37 cellular contexts compared by ENCODE assay signal in the genomic region with DNA sequence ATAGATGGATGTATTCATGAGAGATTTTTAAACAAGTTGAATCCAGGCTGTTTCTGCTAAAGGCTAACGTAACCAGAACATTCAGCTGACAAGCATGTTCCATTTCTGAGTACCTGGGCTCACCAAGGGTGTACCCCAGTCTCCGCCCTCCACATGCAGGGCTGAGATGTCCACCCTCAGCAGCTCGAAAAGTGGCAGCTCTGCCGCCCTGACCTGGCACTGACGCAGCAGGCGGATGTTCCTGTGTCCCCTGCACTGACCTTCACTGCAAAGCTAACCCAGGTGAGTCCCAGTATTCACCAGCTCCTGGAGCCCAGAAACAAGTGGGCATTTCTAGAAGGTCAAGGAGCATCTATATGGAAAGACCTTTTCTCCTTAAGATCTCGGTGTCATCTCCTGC.
"Had no signal": no experiment of that assay in that cellular context is flagged by ENCODE, and none has a peak within 500 bp of the region (broad histone marks: within the 10 kb centered on the region; RNA-seq: fewer than 3 reads in every experiment).

No MANE protein-coding gene starts in this region.

- FAIRE-seq: astrocyte, TTC549 had no signal

- H3K4me1 ChIP-seq: adrenal gland, body of pancreas, breast epithelium had no signal

- H3K27me3 ChIP-seq: adrenal gland, body of pancreas, brain microvascular endothelial cell, breast epithelium had no signal

- H3K9me3 ChIP-seq: adrenal gland, body of pancreas had no signal

- H3K27ac Mint-ChIP-seq: activated B cell treated with CpG ODN at 0.5 μM for 24 hours; activated CD4-positive, alpha-beta memory T cell treated with anti-CD3 and anti-CD28 coated beads, Interleukin-2, amount 10 ng/mL, durations not matched to agents 7 days and 5 days; activated CD4-positive, alpha-beta T cell treated with anti-CD3 and anti-CD28 coated beads, Interleukin-2, amount 10 ng/mL, durations not matched to agents 7 days and 5 days; activated CD8-positive, alpha-beta T cell treated with anti-CD3 and anti-CD28 coated beads, Interleukin-2, amount 10 ng/mL, durations not matched to agents 7 days and 5 days; activated naive CD4-positive, alpha-beta T cell treated with anti-CD3 and anti-CD28 coated beads for 36 hours; activated naive CD4-positive, alpha-beta T cell treated with anti-CD3 and anti-CD28 coated beads, Interleukin-2, amount 50 U/mL, for 72 hours; activated naive CD8-positive, alpha-beta T cell treated with anti-CD3 and anti-CD28 coated beads for 36 hours; activated T-cell treated with anti-CD3 and anti-CD28 coated beads, Interleukin-2, amount 50 U/mL, for 72 hours; activated T-helper 1 cell treated with anti-CD3 and anti-CD28 coated beads, Interleukin-12 subunit alpha, Interleukin-12 subunit beta, Interleukin-2, Interleukin-4 antibody, amounts not matched to agents 30 ng/mL and 10 ng/mL and 1 ng/mL, durations not matched to agents 14 hours and 24 hours and 36 hours; activated T-helper 17 cell treated with anti-CD3 and anti-CD28 coated beads, Interleukin-2, amount 50 U/mL, for 72 hours; T-helper 1 cell treated with Interleukin-12 subunit alpha and Interleukin-12 subunit beta and Interleukin-4 antibody, amounts not matched to agents 30 μg/mL and 1 μg/mL, for 36 hours; T-helper 2 cell treated with Interferon-gamma antibody and Interleukin-4, amounts not matched to agents 5 μg/mL and 100 μg/mL, for 36 hours had no signal

- ATAC-seq: activated CD8-positive, alpha-beta T cell treated with anti-CD3 and anti-CD28 coated beads, Interleukin-2, amount 10 ng/mL, durations not matched to agents 7 days and 5 days; activated naive CD4-positive, alpha-beta T cell treated with anti-CD3 and anti-CD28 coated beads, Interleukin-2, amount 50 U/mL, for 72 hours; activated T-cell treated with anti-CD3 and anti-CD28 coated beads, Interleukin-2, amount 50 U/mL, for 4 hours; activated T-cell treated with anti-CD3 and anti-CD28 coated beads, Interleukin-2, amount 50 U/mL, for 72 hours; activated T-helper 17 cell treated with anti-CD3 and anti-CD28 coated beads, Interleukin-2, amount 50 U/mL, for 72 hours; body of pancreas had no signal

- DNase-seq: activated B cell treated with CpG ODN at 0.5 μM for 24 hours; activated CD4-positive, alpha-beta memory T cell treated with anti-CD3 and anti-CD28 coated beads, Interleukin-2, amount 10 ng/mL, durations not matched to agents 7 days and 5 days; activated CD4-positive, alpha-beta T cell treated with anti-CD3 and anti-CD28 coated beads for 4 hours; activated CD4-positive, alpha-beta T cell treated with anti-CD3 and anti-CD28 coated beads, Interleukin-2, amount 10 ng/mL, durations not matched to agents 7 days and 5 days; activated CD4-positive, alpha-beta T cell treated with anti-CD3 and anti-CD28 coated beads, Interleukin-2, amount 50 U/mL, for 48 hours; activated CD4-positive, CD25-positive, alpha-beta regulatory T cell treated with anti-CD3 and anti-CD28 coated beads, Interleukin-2, amount 50 U/mL, for 72 hours; activated CD8-positive, alpha-beta memory T cell treated with anti-CD3 and anti-CD28 coated beads for 24 hours; activated CD8-positive, alpha-beta memory T cell treated with anti-CD3 and anti-CD28 coated beads, Interleukin-2, amount 50 U/mL, for 4 hours; activated CD8-positive, alpha-beta T cell treated with anti-CD3 and anti-CD28 coated beads, Interleukin-2, amount 10 ng/mL, durations not matched to agents 7 days and 5 days; activated effector memory CD4-positive, alpha-beta T cell treated with anti-CD3 and anti-CD28 coated beads, Interleukin-2, amount 50 U/mL, for 16 hours; activated gamma-delta T cell treated with Interleukin-2 at 50 U/mL for 16 hours; activated naive CD4-positive, alpha-beta T cell; activated naive CD4-positive, alpha-beta T cell treated with anti-CD3 and anti-CD28 coated beads for 36 hours; activated naive CD4-positive, alpha-beta T cell treated with anti-CD3 and anti-CD28 coated beads, Interleukin-2, amount 50 U/mL, for 16 hours; activated naive CD8-positive, alpha-beta T cell treated with anti-CD3 and anti-CD28 coated beads for 36 hours; activated T-cell treated with anti-CD3 and anti-CD28 coated beads for 4 hours; activated T-cell treated with anti-CD3 and anti-CD28 coated beads, Interleukin-2, amount 50 U/mL, for 1 hour; activated T-cell treated with anti-CD3 and anti-CD28 coated beads, Interleukin-2, amount 50 U/mL, for 4 hours; activated T-cell treated with anti-CD3 and anti-CD28 coated beads, Interleukin-2, amount 50 U/mL, for 72 hours; adrenal gland; amniotic stem cell; aorta; body of pancreas; brain microvascular endothelial cell; central memory CD4-positive, alpha-beta T cell; T-helper 1 cell; T-helper 2 cell; T-helper 9 cell had no signal

- H3K36me3 ChIP-seq: adrenal gland, brain microvascular endothelial cell, breast epithelium had no signal

- H3K36me3 Mint-ChIP-seq: activated naive CD8-positive, alpha-beta T cell treated with anti-CD3 and anti-CD28 coated beads for 36 hours had no signal

- H3K4me1 Mint-ChIP-seq: activated B cell treated with CpG ODN at 0.5 μM for 24 hours; activated CD4-positive, alpha-beta memory T cell treated with anti-CD3 and anti-CD28 coated beads, Interleukin-2, amount 10 ng/mL, durations not matched to agents 7 days and 5 days; activated CD4-positive, alpha-beta T cell treated with anti-CD3 and anti-CD28 coated beads, Interleukin-2, amount 10 ng/mL, durations not matched to agents 7 days and 5 days; activated naive CD8-positive, alpha-beta T cell treated with anti-CD3 and anti-CD28 coated beads for 36 hours; activated T-helper 17 cell treated with anti-CD3 and anti-CD28 coated beads, Interleukin-2, amount 50 U/mL, for 72 hours had no signal

- H3K4me3 ChIP-seq: adrenal gland, body of pancreas, breast epithelium had no signal

- H3K9me3 Mint-ChIP-seq: activated naive CD8-positive, alpha-beta T cell treated with anti-CD3 and anti-CD28 coated beads for 36 hours; activated T-helper 17 cell treated with anti-CD3 and anti-CD28 coated beads, Interleukin-2, amount 50 U/mL, for 72 hours had no signal

- H3K27me3 Mint-ChIP-seq: activated B cell treated with CpG ODN at 0.5 μM for 24 hours; activated CD4-positive, alpha-beta memory T cell treated with anti-CD3 and anti-CD28 coated beads, Interleukin-2, amount 10 ng/mL, durations not matched to agents 7 days and 5 days; activated CD4-positive, alpha-beta T cell treated with anti-CD3 and anti-CD28 coated beads, Interleukin-2, amount 10 ng/mL, durations not matched to agents 7 days and 5 days; activated naive CD8-positive, alpha-beta T cell treated with anti-CD3 and anti-CD28 coated beads for 36 hours had no signal

- H3K27ac ChIP-seq: adrenal gland, body of pancreas, brain microvascular endothelial cell, breast epithelium, VCaP had no signal

- H3K4me3 Mint-ChIP-seq: activated B cell treated with CpG ODN at 0.5 μM for 24 hours; activated CD4-positive, alpha-beta memory T cell treated with anti-CD3 and anti-CD28 coated beads, Interleukin-2, amount 10 ng/mL, durations not matched to agents 7 days and 5 days; activated CD4-positive, alpha-beta T cell treated with anti-CD3 and anti-CD28 coated beads, Interleukin-2, amount 10 ng/mL, durations not matched to agents 7 days and 5 days; activated CD8-positive, alpha-beta T cell treated with anti-CD3 and anti-CD28 coated beads, Interleukin-2, amount 10 ng/mL, durations not matched to agents 7 days and 5 days; activated naive CD4-positive, alpha-beta T cell treated with anti-CD3 and anti-CD28 coated beads for 36 hours; activated naive CD8-positive, alpha-beta T cell treated with anti-CD3 and anti-CD28 coated beads for 36 hours; activated T-cell treated with anti-CD3 and anti-CD28 coated beads, Interleukin-2, amount 50 U/mL, for 4 hours; activated T-cell treated with anti-CD3 and anti-CD28 coated beads, Interleukin-2, amount 50 U/mL, for 72 hours; activated T-helper 1 cell treated with anti-CD3 and anti-CD28 coated beads, Interleukin-12 subunit alpha, Interleukin-12 subunit beta, Interleukin-2, Interleukin-4 antibody, amounts not matched to agents 30 ng/mL and 10 ng/mL and 1 ng/mL, durations not matched to agents 14 hours and 24 hours and 36 hours; activated T-helper 17 cell treated with anti-CD3 and anti-CD28 coated beads, Interleukin-2, amount 50 U/mL, for 72 hours; T-helper 1 cell treated with Interleukin-12 subunit alpha and Interleukin-12 subunit beta and Interleukin-4 antibody, amounts not matched to agents 30 μg/mL and 1 μg/mL, for 36 hours; T-helper 2 cell treated with Interferon-gamma antibody and Interleukin-4, amounts not matched to agents 5 μg/mL and 100 μg/mL, for 36 hours had no signal
